ENCODE assay signal across 26 cellular contexts in genomic region chr6:34142046-34142445, GRCh38. TPM values are rescaled to one million over a fixed set of nuclear protein-coding genes. Genes with fewer than 3 reads are reported as not detected.
"Had no signal": no experiment of that assay in that cellular context is flagged by ENCODE, and none has a peak within 500 bp of the region (broad histone marks: within the 10 kb centered on the region; RNA-seq: fewer than 3 reads in every experiment).

No MANE protein-coding gene starts in this region.

- H3K9me3 ChIP-seq: adrenal gland, esophagus squamous epithelium, gastrocnemius medialis, mucosa of descending colon, neutrophil, pancreas, psoas muscle, right atrium auricular region, spleen, upper lobe of right lung had no signal

- DNase-seq: activated B cell treated with CpG ODN at 0.5 μM for 24 hours; activated CD8-positive, alpha-beta memory T cell treated with anti-CD3 and anti-CD28 coated beads for 24 hours; activated CD8-positive, alpha-beta memory T cell treated with anti-CD3 and anti-CD28 coated beads, Interleukin-2, amount 50 U/mL, for 4 hours; cortex of kidney; esophagus squamous epithelium; gastrocnemius medialis; left cardiac atrium; naive B cell; spleen; stimulated activated CD4-positive, alpha-beta T cell treated with anti-CD3 and anti-CD28 coated beads, Interleukin-4, amount 100 ng/mL, for 24 hours; stimulated activated naive CD4-positive, alpha-beta T cell treated with Interleukin-2 at 50 U/mL for 16 hours; T-helper 9 cell; upper lobe of right lung had no signal

- H3K4me1 Mint-ChIP-seq: activated T-helper 17 cell treated with anti-CD3 and anti-CD28 coated beads, Interleukin-2, amount 50 U/mL, for 72 hours had no signal

- H3K36me3 Mint-ChIP-seq: activated naive CD8-positive, alpha-beta T cell; memory B cell had no signal

- H3K9me3 Mint-ChIP-seq: activated B cell treated with CpG ODN at 0.5 μM for 24 hours; activated T-cell treated with anti-CD3 and anti-CD28 coated beads, Interleukin-2, amount 50 U/mL, for 24 hours; activated T-helper 17 cell treated with anti-CD3 and anti-CD28 coated beads, Interleukin-2, amount 50 U/mL, for 72 hours; endodermal cell; memory B cell; naive B cell had no signal

- ATAC-seq: activated T-helper 17 cell treated with anti-CD3 and anti-CD28 coated beads, Interleukin-2, amount 50 U/mL, for 72 hours; gastrocnemius medialis; psoas muscle had no signal

- H3K27ac ChIP-seq: adrenal gland, esophagus squamous epithelium, gastrocnemius medialis, neutrophil, pancreas, psoas muscle, right atrium auricular region, spleen, upper lobe of right lung had no signal

- H3K4me3 ChIP-seq: adrenal gland, esophagus squamous epithelium, gastrocnemius medialis, mucosa of descending colon, pancreas, psoas muscle, right atrium auricular region, spleen, upper lobe of right lung had no signal

- H3K4me3 Mint-ChIP-seq: activated B cell treated with CpG ODN at 0.5 μM for 24 hours; activated CD4-positive, alpha-beta T cell treated with anti-CD3 and anti-CD28 coated beads for 36 hours; activated naive CD8-positive, alpha-beta T cell; activated T-cell treated with anti-CD3 and anti-CD28 coated beads, Interleukin-2, amount 50 U/mL, for 24 hours; memory B cell had no signal

- H3K27ac Mint-ChIP-seq: activated B cell treated with CpG ODN at 0.5 μM for 24 hours; activated CD4-positive, alpha-beta T cell treated with anti-CD3 and anti-CD28 coated beads for 36 hours; activated naive CD8-positive, alpha-beta T cell; activated T-cell treated with anti-CD3 and anti-CD28 coated beads, Interleukin-2, amount 50 U/mL, for 24 hours; activated T-helper 17 cell treated with anti-CD3 and anti-CD28 coated beads, Interleukin-2, amount 50 U/mL, for 72 hours; endodermal cell; memory B cell had no signal

- H3K36me3 ChIP-seq: adrenal gland, esophagus squamous epithelium, gastrocnemius medialis, neutrophil, pancreas, right atrium auricular region, spleen, upper lobe of right lung had no signal

RNA-seq across cellular contexts. Expression of gene GRM4, which starts 3.8 kb away (rescaled TPM):
- total RNA-seq: activated B cell treated with CpG ODN at 0.5 μM for 24 hours; activated T-helper 17 cell treated with anti-CD3 and anti-CD28 coated beads, Interleukin-2, amount 50 U/mL, for 72 hours; adrenal gland; esophagus squamous epithelium; left cardiac atrium; right atrium auricular region; T-helper 1 cell treated with Interleukin-12 subunit alpha and Interleukin-12 subunit beta and Interleukin-4 antibody, amounts not matched to agents 30 ng/mL and 1 ng/mL, for 36 hours had no signal
- polyA plus RNA-seq: adrenal gland had no signal
